ENCODE assay signal across 8 cellular contexts in the genomic region with DNA sequence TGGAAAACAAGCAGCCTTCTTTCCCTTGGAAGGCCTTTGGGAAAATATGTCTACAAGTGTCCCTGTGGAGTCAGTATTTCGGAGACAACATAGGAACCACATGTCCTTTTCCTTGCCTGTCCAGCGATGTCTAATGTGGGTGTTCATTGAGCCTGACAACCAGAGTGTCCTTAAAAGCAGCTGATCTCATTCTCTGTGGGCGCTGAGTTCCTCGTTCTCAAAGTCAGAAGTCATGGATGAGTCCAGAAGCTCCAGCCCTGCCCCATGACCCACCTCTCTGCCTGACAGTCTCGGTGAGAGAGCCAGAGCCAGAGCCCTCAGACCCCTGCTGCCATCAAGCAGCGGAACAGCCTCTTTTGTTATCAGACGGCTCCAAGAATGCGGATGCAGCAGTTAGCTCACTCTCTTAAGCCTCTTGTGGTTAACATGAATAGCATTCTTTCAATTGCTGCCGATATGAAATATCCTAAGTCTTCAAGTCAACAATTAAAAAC.
A peak's percentile ranks its signal among the peaks of the same experiment; 100 is the strongest.
DNase-seq lines count a peak whose midpoint lies in the region; ATAC-seq and TF ChIP-seq lines count a peak whose summit lies in the region.

No MANE protein-coding gene starts in this region.

- ATAC-seq in HG03460 (IDR thresholded peaks at IDR 0.05; ENCODE audit: unreplicated experiment) (no peak), GM19397 (IDR thresholded peaks at IDR 0.05; ENCODE audit: unreplicated experiment) (no peak), HG02981 (IDR thresholded peaks at IDR 0.05; ENCODE audit: unreplicated experiment) (no peak)

- DNase-seq in EH (ENCODE audit: low read depth): peak; percentile 87
- DNase-seq in NCI-H345 treated with DMSO at 0.1 percent for 48 hours (lab: John Stamatoyannopoulos, UW; ENCODE audit: unreplicated experiment): peak; percentile 3
- peak; percentile 50 for DNase-seq in fibroblast of gingiva (ENCODE audit: low read depth)
- DNase-seq in neural crest cell (ENCODE audit: low read depth, low spot score): peak; percentile 21
- no peak for DNase-seq in activated CD4-positive, alpha-beta T cell treated with anti-CD3 and anti-CD28 coated beads for 1 hour

- H3K4me3 Mint-ChIP-seq in neural crest cell: no peak overlapping the region

- peaks cover 21% of the 10 kb centered on the region for H3K4me1 Mint-ChIP-seq in neural crest cell

- no peaks in the 10 kb centered on the region for H3K36me3 Mint-ChIP-seq in neural crest cell (ENCODE audit: low read depth)

- peak overlapping the region; percentile 94 for H3K27ac Mint-ChIP-seq in neural crest cell (ENCODE audit: unreplicated experiment)

- peak; percentile 49 for TF ChIP-seq CTCF in neural crest cell (conservative IDR thresholded peaks at IDR 0.05)

- peaks cover 6% of the 10 kb centered on the region for H3K9me3 Mint-ChIP-seq in neural crest cell

- no peaks in the 10 kb centered on the region for H3K27me3 Mint-ChIP-seq in neural crest cell (ENCODE audit: low read depth)
